In the genomic region with DNA sequence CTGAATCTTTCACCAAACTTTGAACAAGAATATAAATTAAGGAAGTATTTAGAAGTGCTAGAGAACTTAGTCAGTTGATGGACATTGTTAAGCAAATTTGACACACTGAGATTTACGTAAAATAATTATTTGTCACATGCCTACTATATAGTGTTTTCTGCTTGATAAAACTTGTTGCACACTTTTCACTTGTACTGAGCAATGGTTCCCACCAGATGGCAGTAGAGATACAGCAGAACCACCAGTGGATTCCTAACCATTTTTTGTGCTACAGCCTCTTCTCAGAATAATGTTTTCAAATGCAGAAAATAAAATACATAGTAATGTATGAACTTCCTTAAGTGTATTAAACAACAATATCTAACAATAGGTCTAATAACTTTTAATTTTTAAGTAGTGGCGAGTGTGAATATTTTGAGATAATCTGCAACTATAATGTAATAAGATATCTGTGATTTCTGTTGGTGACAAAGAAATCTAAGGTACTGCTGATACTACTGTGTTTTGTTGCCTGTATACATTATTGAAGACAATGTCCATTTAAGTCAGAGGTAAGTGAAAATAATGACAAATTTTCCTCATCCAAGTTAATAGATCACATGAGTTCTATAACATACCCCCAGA, we compare ENCODE assay signal across 8 cellular contexts.
DNase-seq lines count a peak whose midpoint lies in the region; ATAC-seq and TF ChIP-seq lines count a peak whose summit lies in the region.

No MANE protein-coding gene starts in this region.

- H3K36me3 ChIP-seq in heart left ventricle (peaks cover 0 to 23% (median 4%) of the 10 kb centered on the region in 9 donors), MM.1S (replicated peaks; ENCODE audit: insufficient read depth, low read length) (no peaks in the 10 kb centered on the region), body of pancreas (replicated peaks in 1 of 2; ENCODE audit: insufficient read depth in 1 of 2, low read depth in 2 of 2) (no peaks in the 10 kb centered on the region)

- H3K36me3 Mint-ChIP-seq in activated CD8-positive, alpha-beta memory T cell treated with anti-CD3 and anti-CD28 coated beads, Interleukin-2, amount 10 ng/mL, durations not matched to agents 7 days and 5 days = peaks cover 8% of the 10 kb centered on the region

- no peaks in the 10 kb centered on the region for H3K9me2 ChIP-seq in MM.1S (replicated peaks; ENCODE audit: insufficient read depth, low read length)

- no peak overlapping the region for H3K4me2 ChIP-seq in MM.1S (ENCODE audit: low read depth, low read length)

- no peak overlapping the region for H3K27ac Mint-ChIP-seq in activated CD8-positive, alpha-beta memory T cell treated with anti-CD3 and anti-CD28 coated beads, Interleukin-2, amount 10 ng/mL, durations not matched to agents 7 days and 5 days

- H3K27ac ChIP-seq in heart left ventricle (no peak overlapping the region), MM.1S (ENCODE audit: low read length) (no peak overlapping the region), body of pancreas (no peak overlapping the region)

- H3K27me3 ChIP-seq in heart left ventricle (no peaks in the 10 kb centered on the region), MM.1S (replicated peaks; ENCODE audit: insufficient read depth, low read length) (no peaks in the 10 kb centered on the region), body of pancreas (no peaks in the 10 kb centered on the region)

- no peaks in the 10 kb centered on the region for H3K79me2 ChIP-seq in MM.1S (ENCODE audit: low read length)

- TF ChIP-seq CTCF in heart left ventricle (IDR thresholded peaks at IDR 0.05) (peak; percentile 44 to 86 (median 73)), MM.1S (IDR thresholded peaks at IDR 0.05; ENCODE audit: low read length) (peak; percentile 76), body of pancreas (IDR thresholded peaks at IDR 0.05) (peak; percentile 34 to 60 (median 46))

- H4K20me1 ChIP-seq in MM.1S (ENCODE audit: insufficient read depth, low read length) = no peaks in the 10 kb centered on the region

- no peak for TF ChIP-seq POLR2A in heart left ventricle (IDR thresholded peaks at IDR 0.05)
- TF ChIP-seq POLR2A in body of pancreas (IDR thresholded peaks at IDR 0.05) = no peak

- intact Hi-C loops in heart left ventricle (cut with DNase I) (loop anchor here in 2 of 10 donors (10.0 kb wide), 1 partner anchor 460 kb away; no protein-coding TSS in a partner anchor), cardiac septum (cut with DNase I) (no loop called here), body of pancreas (cut with DNase I) (no loop called here)

- no peak for DNase-seq in heart left ventricle
- no peak for DNase-seq in cardiac septum (ENCODE audit: low spot score)
- DNase-seq in MM.1S = peak; percentile 8
- peak; percentile 3 to 25 (median 18) for DNase-seq in body of pancreas
- peak; percentile 39 for DNase-seq in kidney tubule cell (ENCODE audit: low spot score)
- DNase-seq in activated CD4-positive, CD25-positive, alpha-beta regulatory T cell treated with anti-CD3 and anti-CD28 coated beads, Interleukin-2, amount 50 U/mL, for 72 hours = no peak
- DNase-seq in activated CD8-positive, alpha-beta memory T cell treated with anti-CD3 and anti-CD28 coated beads, Interleukin-2, amount 10 ng/mL, durations not matched to agents 7 days and 5 days = no peak

- no peaks in the 10 kb centered on the region for H3F3A ChIP-seq in MM.1S (ENCODE audit: insufficient read depth, low read length)

- CTCF ChIA-PET in activated CD8-positive, alpha-beta memory T cell treated with anti-CD3 and anti-CD28 coated beads, Interleukin-2, amount 10 ng/mL, durations not matched to agents 7 days and 5 days (lab: Charles Lee) = interaction anchor here (0.8 to 1.1 kb wide), 4 partner anchors 9 to 460 kb away, joined by 3 to 4 read pairs (median 3); no protein-coding TSS in a partner anchor

- WGBS in heart left ventricle, 4 donors = 34 to 73% (median 50%) methylated on average over 2 of the region's 2 CpGs
- 63 to 70% methylated on average over 2 of the region's 2 CpGs for WGBS in body of pancreas, 2 donors

- no peaks in the 10 kb centered on the region for H3K4me1 ChIP-seq in heart left ventricle
- no peaks in the 10 kb centered on the region for H3K4me1 ChIP-seq in MM.1S (ENCODE audit: low read length)
- no peaks in the 10 kb centered on the region for H3K4me1 ChIP-seq in body of pancreas

- H3K9me3 ChIP-seq in heart left ventricle (no peaks in the 10 kb centered on the region), MM.1S (replicated peaks; ENCODE audit: insufficient read depth, low read length) (no peaks in the 10 kb centered on the region), body of pancreas (no peaks in the 10 kb centered on the region)

- no peaks in the 10 kb centered on the region for H3K4me1 Mint-ChIP-seq in activated CD8-positive, alpha-beta memory T cell treated with anti-CD3 and anti-CD28 coated beads, Interleukin-2, amount 10 ng/mL, durations not matched to agents 7 days and 5 days

- H3K4me3 ChIP-seq in heart left ventricle = no peak overlapping the region
- no peak overlapping the region for H3K4me3 ChIP-seq in MM.1S (ENCODE audit: low read length)
- H3K4me3 ChIP-seq in body of pancreas = no peak overlapping the region

- ATAC-seq in heart left ventricle (no peak), GM21825 (IDR thresholded peaks at IDR 0.05; ENCODE audit: unreplicated experiment) (peak; percentile 91), body of pancreas (no peak)
- no peak for ATAC-seq in activated CD8-positive, alpha-beta memory T cell treated with anti-CD3 and anti-CD28 coated beads, Interleukin-2, amount 10 ng/mL, durations not matched to agents 7 days and 5 days

- H2AFZ ChIP-seq in MM.1S (ENCODE audit: low read length) = no peak overlapping the region

- H3K9me3 Mint-ChIP-seq in activated CD8-positive, alpha-beta memory T cell treated with anti-CD3 and anti-CD28 coated beads, Interleukin-2, amount 10 ng/mL, durations not matched to agents 7 days and 5 days (ENCODE audit: low read depth) = no peaks in the 10 kb centered on the region

- no peak overlapping the region for H3K4me3 Mint-ChIP-seq in activated CD8-positive, alpha-beta memory T cell treated with anti-CD3 and anti-CD28 coated beads, Interleukin-2, amount 10 ng/mL, durations not matched to agents 7 days and 5 days

- no peaks in the 10 kb centered on the region for H3K27me3 Mint-ChIP-seq in activated CD8-positive, alpha-beta memory T cell treated with anti-CD3 and anti-CD28 coated beads, Interleukin-2, amount 10 ng/mL, durations not matched to agents 7 days and 5 days

- H3K9ac ChIP-seq in MM.1S (ENCODE audit: low read length) = no peak overlapping the region

Comparison
In these comparisons a context has a peak if more than half of its experiments do, and no peak if none do; other contexts are left out.
1. DNase-seq: peak in MM.1S (single experiment), body of pancreas (4 of 4) and kidney tubule cell (single experiment); none in heart left ventricle (0 of 5), cardiac septum (single experiment), activated CD4-positive, CD25-positive, alpha-beta regulatory T cell treated with anti-CD3 and anti-CD28 coated beads, Interleukin-2, amount 50 U/mL, for 72 hours (single experiment) and activated CD8-positive, alpha-beta memory T cell treated with anti-CD3 and anti-CD28 coated beads, Interleukin-2, amount 10 ng/mL, durations not matched to agents 7 days and 5 days (single experiment).
2. Peak in every context shown above with its lines, with median percentiles within 50 percentile points of each other: CTCF ChIP-seq.